ENCODE assay signal across 12 cellular contexts in genomic region chr17:81978901-81979298, GRCh38. TPM values are rescaled to one million over a fixed set of nuclear protein-coding genes. Genes with fewer than 3 reads are reported as not detected.
DNase-seq lines count a peak whose midpoint lies in the region; ATAC-seq, FAIRE-seq and TF ChIP-seq lines count a peak whose summit lies in the region.
"Had no signal": no experiment of that assay in that cellular context is flagged by ENCODE, and none has a peak within 500 bp of the region (broad histone marks: within the 10 kb centered on the region; RNA-seq: fewer than 3 reads in every experiment).

No MANE protein-coding gene starts in this region.

- H3K36me3 ChIP-seq in keratinocyte (ENCODE audit: control insufficient read depth in 2 of 2, extremely low read depth in 1 of 2, insufficient read depth in 2 of 2, low read length in 2 of 2) (peaks cover 0 to 4% of the 10 kb centered on the region in 2 experiments), suprapubic skin (peaks cover 20% of the 10 kb centered on the region)

- no peaks in the 10 kb centered on the region for H3K79me2 ChIP-seq in keratinocyte (ENCODE audit: control insufficient read depth, insufficient read depth, low read length)

- peaks cover 40% of the 10 kb centered on the region for H3K4me1 Mint-ChIP-seq in activated naive CD4-positive, alpha-beta T cell treated with anti-CD3 and anti-CD28 coated beads for 36 hours (ENCODE audit: low read depth)
- peaks cover 45% of the 10 kb centered on the region for H3K4me1 Mint-ChIP-seq in activated CD4-positive, alpha-beta memory T cell treated with anti-CD3 and anti-CD28 coated beads, Interleukin-2, amount 10 ng/mL, durations not matched to agents 7 days and 5 days

- POLR2A ChIA-PET in activated CD4-positive, alpha-beta memory T cell treated with anti-CD3 and anti-CD28 coated beads, Interleukin-2, amount 10 ng/mL, durations not matched to agents 7 days and 5 days (lab: Charles Lee) = interaction anchor here (0.5 to 1.5 kb wide), 6 partner anchors 17 to 276 kb away, joined by 3 to 5 read pairs (median 3); partner anchors contain the start of genes CENPX, DUS1L, LRRC45 and MRPL12

- no peaks in the 10 kb centered on the region for H3K27me3 ChIP-seq in keratinocyte (ENCODE audit: control insufficient read depth, extremely low read depth, insufficient read depth, low read length)
- H3K27me3 ChIP-seq in suprapubic skin = no peaks in the 10 kb centered on the region

- dilution Hi-C loops in keratinocyte (cut with MboI; ENCODE audit: extremely low pct_ligation_motif_present, low sequenced_read_pairs) = no loop called here

- H3K9ac ChIP-seq in keratinocyte (ENCODE audit: control insufficient read depth, extremely low read depth, insufficient read depth, low read length) = no peak overlapping the region

- H3K4me3 ChIP-seq in keratinocyte (ENCODE audit: control insufficient read depth in 2 of 3, extremely low read depth in 1 of 3, insufficient read depth in 2 of 3, low read depth in 1 of 3, low read length in 3 of 3) (peak overlapping the region in 1 of 3 experiments; percentile 20), suprapubic skin (peak overlapping the region; percentile 79)

- intact Hi-C loops in activated naive CD4-positive, alpha-beta T cell treated with anti-CD3 and anti-CD28 coated beads for 36 hours (cut with micrococcal nuclease) = no loop called here

- no peaks in the 10 kb centered on the region for H3K27me3 Mint-ChIP-seq in activated naive CD4-positive, alpha-beta T cell treated with anti-CD3 and anti-CD28 coated beads for 36 hours (ENCODE audit: low read depth)
- H3K27me3 Mint-ChIP-seq in activated CD4-positive, alpha-beta memory T cell treated with anti-CD3 and anti-CD28 coated beads, Interleukin-2, amount 10 ng/mL, durations not matched to agents 7 days and 5 days = peaks cover 6% of the 10 kb centered on the region

- H4K20me1 ChIP-seq in keratinocyte (ENCODE audit: control insufficient read depth, extremely low read depth, insufficient read depth, low read length) = no peaks in the 10 kb centered on the region

- 81% methylated on average over 8 of the region's 8 CpGs for WGBS in suprapubic skin

- H3K27ac ChIP-seq in keratinocyte (ENCODE audit: control insufficient read depth, insufficient read depth, low read length) (no peak overlapping the region), suprapubic skin (no peak overlapping the region)

- H3K9me3 ChIP-seq in keratinocyte (ENCODE audit: control insufficient read depth, low read depth, low read length) (no peaks in the 10 kb centered on the region), suprapubic skin (no peaks in the 10 kb centered on the region)

- H3K9me1 ChIP-seq in keratinocyte (ENCODE audit: control insufficient read depth, extremely low read depth, insufficient read depth, low read length) = no peaks in the 10 kb centered on the region

- TF ChIP-seq EP300 in suprapubic skin (IDR thresholded peaks at IDR 0.05) = no peak

- H3K4me3 Mint-ChIP-seq in activated naive CD4-positive, alpha-beta T cell treated with anti-CD3 and anti-CD28 coated beads for 36 hours = peak overlapping the region; percentile 33
- peak overlapping the region; percentile 69 for H3K4me3 Mint-ChIP-seq in activated CD4-positive, alpha-beta memory T cell treated with anti-CD3 and anti-CD28 coated beads, Interleukin-2, amount 10 ng/mL, durations not matched to agents 7 days and 5 days

- H3K36me3 Mint-ChIP-seq in activated naive CD4-positive, alpha-beta T cell treated with anti-CD3 and anti-CD28 coated beads for 36 hours (ENCODE audit: low read depth) = peaks cover 6% of the 10 kb centered on the region
- H3K36me3 Mint-ChIP-seq in activated CD4-positive, alpha-beta memory T cell treated with anti-CD3 and anti-CD28 coated beads, Interleukin-2, amount 10 ng/mL, durations not matched to agents 7 days and 5 days (ENCODE audit: low read depth) = peaks cover 12% of the 10 kb centered on the region

- peaks cover 1% of the 10 kb centered on the region for H3K9me3 Mint-ChIP-seq in activated naive CD4-positive, alpha-beta T cell treated with anti-CD3 and anti-CD28 coated beads for 36 hours
- H3K9me3 Mint-ChIP-seq in activated CD4-positive, alpha-beta memory T cell treated with anti-CD3 and anti-CD28 coated beads, Interleukin-2, amount 10 ng/mL, durations not matched to agents 7 days and 5 days = no peaks in the 10 kb centered on the region

- CTCF ChIA-PET in activated naive CD4-positive, alpha-beta T cell treated with anti-CD3 and anti-CD28 coated beads for 36 hours (lab: Charles Lee) = interaction anchor here (0.8 to 1.4 kb wide), 2 partner anchors 11 to 51 kb away, joined by 3 to 4 read pairs; no protein-coding TSS in a partner anchor
- CTCF ChIA-PET in activated CD4-positive, alpha-beta memory T cell treated with anti-CD3 and anti-CD28 coated beads, Interleukin-2, amount 10 ng/mL, durations not matched to agents 7 days and 5 days (lab: Charles Lee) = interaction anchor here (1.2 to 2.0 kb wide), 2 partner anchors 41 to 59 kb away, joined by 4 to 6 read pairs; partner anchors contain the start of gene DCXR

- peaks cover 14% of the 10 kb centered on the region for H3K4me1 ChIP-seq in keratinocyte (ENCODE audit: control insufficient read depth, extremely low read depth, insufficient read depth, low read length)
- H3K4me1 ChIP-seq in suprapubic skin = peaks cover 20% of the 10 kb centered on the region

- H3K4me2 ChIP-seq in keratinocyte (ENCODE audit: control insufficient read depth, extremely low read depth, insufficient read depth, low read depth, low read length) = peak overlapping the region; percentile 79

- ATAC-seq in HG03571 (IDR thresholded peaks at IDR 0.05; ENCODE audit: unreplicated experiment) = no peak

- TF ChIP-seq CTCF in keratinocyte (optimal IDR thresholded peaks at IDR 0.05 in 1 of 3, IDR thresholded peaks at IDR 0.05 in 1 of 3, conservative IDR thresholded peaks at IDR 0.05 in 1 of 3; ENCODE audit: extremely low read depth in 1 of 3, insufficient read depth in 2 of 3, low read length in 3 of 3) (no peak), suprapubic skin (IDR thresholded peaks at IDR 0.05) (no peak)

- TF ChIP-seq POLR2A in suprapubic skin (IDR thresholded peaks at IDR 0.05) = no peak

- FAIRE-seq in keratinocyte (lab: Jason Lieb, UNC) = no peak

- H2AFZ ChIP-seq in keratinocyte (ENCODE audit: control insufficient read depth, low read length) = no peak overlapping the region

- no peak overlapping the region for H3K27ac Mint-ChIP-seq in activated naive CD4-positive, alpha-beta T cell treated with anti-CD3 and anti-CD28 coated beads for 36 hours
- H3K27ac Mint-ChIP-seq in activated CD4-positive, alpha-beta memory T cell treated with anti-CD3 and anti-CD28 coated beads, Interleukin-2, amount 10 ng/mL, durations not matched to agents 7 days and 5 days = peak overlapping the region; percentile 47

- DNase-seq in activated naive CD4-positive, alpha-beta T cell treated with anti-CD3 and anti-CD28 coated beads for 36 hours = no peak
- DNase-seq in activated naive CD4-positive, alpha-beta T cell treated with Interleukin-2 at 50 U/mL for 16 hours = no peak
- no peak for DNase-seq in activated CD4-positive, alpha-beta memory T cell treated with anti-CD3 and anti-CD28 coated beads, Interleukin-2, amount 10 ng/mL, durations not matched to agents 7 days and 5 days
- DNase-seq in keratinocyte (ENCODE audit: low read depth, low spot score) (no peak), suprapubic skin (ENCODE audit: low spot score in 2 of 2) (no peak), superior temporal gyrus (ENCODE audit: extremely low spot score) (no peak), anterior cingulate cortex (lab: John Stamatoyannopoulos, UW) (no peak)
- DNase-seq: activated CD8-positive, alpha-beta memory T cell treated with anti-CD3 and anti-CD28 coated beads for 24 hours; dermis blood vessel endothelial cell; MV-4-11 had no signal

RNA-seq across cellular contexts. Expression of gene ASPSCR1, which starts 1.5 kb away (rescaled TPM):
- 10 to 100 TPM; 33.6 to 34.8 TPM for total RNA-seq in activated naive CD4-positive, alpha-beta T cell treated with anti-CD3 and anti-CD28 coated beads for 36 hours
- total RNA-seq in activated CD4-positive, alpha-beta memory T cell treated with anti-CD3 and anti-CD28 coated beads, Interleukin-2, amount 10 ng/mL, durations not matched to agents 7 days and 5 days = 10 to 100 TPM; 25.3 to 29.9 TPM
- polyA plus RNA-seq in keratinocyte = 5.2 to 8.3 TPM (median 6.7 TPM) in 3 replicates
- polyA plus RNA-seq in keratinocyte (2011; ENCODE audit: low read depth) = 5.0 TPM
- 3.0 and 9.1 TPM in 2 replicates for polyA plus RNA-seq in keratinocyte (2011; cell fraction: cytosol; rRNA removed)
- 8.5 and 12.9 TPM in 2 replicates for polyA plus RNA-seq in keratinocyte (2011; cell fraction: nucleus; rRNA removed)
- 11.5 TPM in 2 replicates for polyA plus RNA-seq in keratinocyte (2012; ENCODE audit: low replicate concordance)
- 4.7 to 10.0 TPM (median 6.3 TPM) in 3 replicates for polyA minus RNA-seq in keratinocyte
- 24.2 TPM for polyA minus RNA-seq in keratinocyte (2011; cell fraction: cytosol; rRNA and poly(A)+ RNA removed)
- polyA minus RNA-seq in keratinocyte (2011; cell fraction: nucleus; rRNA and poly(A)+ RNA removed) = 6.4 and 8.9 TPM in 2 replicates
- 10 to 100 TPM; 17.9 to 25.6 (median 21.6) TPM for total RNA-seq in suprapubic skin

RNA-seq across cellular contexts. Expression of gene NOTUM, which starts 17.9 kb away (rescaled TPM):
- total RNA-seq in activated naive CD4-positive, alpha-beta T cell treated with anti-CD3 and anti-CD28 coated beads for 36 hours = under 1 TPM; 0.35 to 0.38 TPM
- under 1 TPM in 1 of 2 experiments, not detected in 1; 0.15 TPM for total RNA-seq in activated CD4-positive, alpha-beta memory T cell treated with anti-CD3 and anti-CD28 coated beads, Interleukin-2, amount 10 ng/mL, durations not matched to agents 7 days and 5 days
- polyA plus RNA-seq in keratinocyte = not detected in 3 replicates
- polyA plus RNA-seq in keratinocyte (2011; ENCODE audit: low read depth) = not detected
- not detected in 2 replicates for polyA plus RNA-seq in keratinocyte (2011; cell fraction: cytosol; rRNA removed)
- polyA plus RNA-seq in keratinocyte (2011; cell fraction: nucleus; rRNA removed) = not detected in 2 replicates
- polyA plus RNA-seq in keratinocyte (2012; ENCODE audit: low replicate concordance) = not detected in 2 replicates
- polyA minus RNA-seq in keratinocyte = not detected in 3 replicates
- polyA minus RNA-seq in keratinocyte (2011; cell fraction: cytosol; rRNA and poly(A)+ RNA removed) = not detected
- not detected in 2 replicates for polyA minus RNA-seq in keratinocyte (2011; cell fraction: nucleus; rRNA and poly(A)+ RNA removed)
- 10 to 100 TPM in 1 of 4 donors, 1 to 10 TPM in 3; 1.1 to 11.5 (median 1.5) TPM for total RNA-seq in suprapubic skin
- total RNA-seq: dermis blood vessel endothelial cell had no signal

RNA-seq across cellular contexts. Expression of gene MYADML2, which starts 31.9 kb away (rescaled TPM):
- not detected for total RNA-seq in activated naive CD4-positive, alpha-beta T cell treated with anti-CD3 and anti-CD28 coated beads for 36 hours
- not detected for total RNA-seq in activated CD4-positive, alpha-beta memory T cell treated with anti-CD3 and anti-CD28 coated beads, Interleukin-2, amount 10 ng/mL, durations not matched to agents 7 days and 5 days
- not detected in 3 replicates for polyA plus RNA-seq in keratinocyte
- not detected for polyA plus RNA-seq in keratinocyte (2011; ENCODE audit: low read depth)
- polyA plus RNA-seq in keratinocyte (2011; cell fraction: cytosol; rRNA removed) = not detected in 2 replicates
- polyA plus RNA-seq in keratinocyte (2011; cell fraction: nucleus; rRNA removed) = not detected in 2 replicates
- not detected in 2 replicates for polyA plus RNA-seq in keratinocyte (2012; ENCODE audit: low replicate concordance)
- not detected in 3 replicates for polyA minus RNA-seq in keratinocyte
- polyA minus RNA-seq in keratinocyte (2011; cell fraction: cytosol; rRNA and poly(A)+ RNA removed) = not detected
- not detected in 2 replicates for polyA minus RNA-seq in keratinocyte (2011; cell fraction: nucleus; rRNA and poly(A)+ RNA removed)
- not detected for total RNA-seq in suprapubic skin
- total RNA-seq: dermis blood vessel endothelial cell, RPMI7951 had no signal

RNA-seq across cellular contexts. Expression of gene PYCR1, which starts 41.8 kb away (rescaled TPM):
- 100 to 1,000 TPM; 121 to 130 TPM for total RNA-seq in activated naive CD4-positive, alpha-beta T cell treated with anti-CD3 and anti-CD28 coated beads for 36 hours
- 10 to 100 TPM; 25.8 to 34.7 TPM for total RNA-seq in activated CD4-positive, alpha-beta memory T cell treated with anti-CD3 and anti-CD28 coated beads, Interleukin-2, amount 10 ng/mL, durations not matched to agents 7 days and 5 days
- polyA plus RNA-seq in keratinocyte = 22.2 to 27.9 TPM (median 27.9 TPM) in 3 replicates
- polyA plus RNA-seq in keratinocyte (2011; ENCODE audit: low read depth) = 2.4 TPM
- polyA plus RNA-seq in keratinocyte (2011; cell fraction: cytosol; rRNA removed) = 20.0 and 36.4 TPM in 2 replicates
- 13.3 and 17.7 TPM in 2 replicates for polyA plus RNA-seq in keratinocyte (2011; cell fraction: nucleus; rRNA removed)
- 38.8 and 40.1 TPM in 2 replicates for polyA plus RNA-seq in keratinocyte (2012; ENCODE audit: low replicate concordance)
- 18.5 to 56.9 TPM (median 24.4 TPM) in 3 replicates for polyA minus RNA-seq in keratinocyte
- 44.1 TPM for polyA minus RNA-seq in keratinocyte (2011; cell fraction: cytosol; rRNA and poly(A)+ RNA removed)
- polyA minus RNA-seq in keratinocyte (2011; cell fraction: nucleus; rRNA and poly(A)+ RNA removed) = 9.2 and 11.3 TPM in 2 replicates
- total RNA-seq in suprapubic skin = 10 to 100 TPM in 1 of 4 donors, 1 to 10 TPM in 3; 3.7 to 13.1 (median 9.0) TPM

RNA-seq across cellular contexts. Expression of gene CENPX, which starts 43.8 kb away (rescaled TPM):
- total RNA-seq in activated naive CD4-positive, alpha-beta T cell treated with anti-CD3 and anti-CD28 coated beads for 36 hours = 10 to 100 TPM; 55.8 to 57.8 TPM
- 10 to 100 TPM; 52.7 to 54.7 TPM for total RNA-seq in activated CD4-positive, alpha-beta memory T cell treated with anti-CD3 and anti-CD28 coated beads, Interleukin-2, amount 10 ng/mL, durations not matched to agents 7 days and 5 days
- polyA plus RNA-seq in keratinocyte = 38.3 to 52.0 TPM (median 48.2 TPM) in 3 replicates
- 4.8 TPM for polyA plus RNA-seq in keratinocyte (2011; ENCODE audit: low read depth)
- polyA plus RNA-seq in keratinocyte (2011; cell fraction: cytosol; rRNA removed) = 19.8 and 41.7 TPM in 2 replicates
- 19.4 and 20.6 TPM in 2 replicates for polyA plus RNA-seq in keratinocyte (2011; cell fraction: nucleus; rRNA removed)
- polyA plus RNA-seq in keratinocyte (2012; ENCODE audit: low replicate concordance) = 24.4 and 64.8 TPM in 2 replicates
- 7.8 to 10.6 TPM (median 9.1 TPM) in 3 replicates for polyA minus RNA-seq in keratinocyte
- 30.5 TPM for polyA minus RNA-seq in keratinocyte (2011; cell fraction: cytosol; rRNA and poly(A)+ RNA removed)
- polyA minus RNA-seq in keratinocyte (2011; cell fraction: nucleus; rRNA and poly(A)+ RNA removed) = 5.0 and 6.1 TPM in 2 replicates
- 10 to 100 TPM; 75.8 to 81.6 (median 76.8) TPM for total RNA-seq in suprapubic skin
